Comparison of ENCODE assay signal across 8 cellular contexts in genomic region chr17:77445908-77446535, GRCh38.
DNase-seq lines count a peak whose midpoint lies in the region; FAIRE-seq and TF ChIP-seq lines count a peak whose summit lies in the region.
"Had no signal": no experiment of that assay in that cellular context is flagged by ENCODE, and none has a peak within 500 bp of the region (broad histone marks: within the 10 kb centered on the region; RNA-seq: fewer than 3 reads in every experiment).

No MANE protein-coding gene starts in this region.

- no peak overlapping the region for H2BK12ac ChIP-seq in H9 (ENCODE audit: insufficient read length, low read depth, low read length)

- H3K18ac ChIP-seq in H9 (ENCODE audit: insufficient read length, low read depth, low read length): no peak overlapping the region

- no peak overlapping the region for H2BK15ac ChIP-seq in H9 (ENCODE audit: low read depth, low read length)

- no peak for TF ChIP-seq CTCF in H9 (conservative IDR thresholded peaks at IDR 0.05)
- TF ChIP-seq CTCF in progenitor cell of endocrine pancreas (IDR thresholded peaks at IDR 0.05; ENCODE audit: unreplicated experiment): no peak

- no peak for FAIRE-seq in GM12892 (lab: Jason Lieb, UNC)
- FAIRE-seq: keratinocyte had no signal

- no peak overlapping the region for H4K91ac ChIP-seq in H9 (ENCODE audit: insufficient read length, low read depth, low read length)

- no peak overlapping the region for H3K23ac ChIP-seq in H9 (ENCODE audit: insufficient read length, low read depth, low read length)

- WGBS in H9 (ENCODE audit: extremely low coverage, insufficient read length, low lambda C conversion rate): no CpG with 5 or more reads among the region's 14 CpGs

- H3K9me3 ChIP-seq in H9 (ENCODE audit: control insufficient read depth, low read depth, low read length): no peaks in the 10 kb centered on the region

- no peak overlapping the region for H2AFZ ChIP-seq in H9 (ENCODE audit: low read length)

- H3K9me3 Mint-ChIP-seq in H9: no peaks in the 10 kb centered on the region; a peak in 1 of 5 replicates
- H3K9me3 Mint-ChIP-seq in progenitor cell of endocrine pancreas (ENCODE audit: low read depth): no peaks in the 10 kb centered on the region

- no peak overlapping the region for H2AK5ac ChIP-seq in H9 (ENCODE audit: insufficient read length, low read length)

- H3K27me3 ChIP-seq in H9 (ENCODE audit: insufficient read depth, low read length): no peaks in the 10 kb centered on the region

- no peak overlapping the region for H4K8ac ChIP-seq in H9 (replicated peaks; ENCODE audit: insufficient read length, low read depth, low read length)

- 0 out of 2 replicates have a peak, but pooled peaks cover 2% of the 10 kb centered on the region for H3K4me1 ChIP-seq in H9 (ENCODE audit: insufficient read depth, low read length)

- peaks cover 27 to 35% of the 10 kb centered on the region in 2 experiments for H3K4me1 Mint-ChIP-seq in H9
- H3K4me1 Mint-ChIP-seq in progenitor cell of endocrine pancreas (ENCODE audit: low read depth): peaks cover 41% of the 10 kb centered on the region

- no peak overlapping the region for H3K9ac ChIP-seq in H9 (ENCODE audit: extremely low read depth, insufficient read length, low read length)

- H4K20me1 ChIP-seq in H9 (ENCODE audit: control insufficient read depth, insufficient read depth, insufficient read length): peaks cover 3% of the 10 kb centered on the region

- H3K14ac ChIP-seq in H9 (ENCODE audit: insufficient read depth, low read length): no peak overlapping the region

- H3K4me3 Mint-ChIP-seq in H9 (no peak overlapping the region), progenitor cell of endocrine pancreas (ENCODE audit: low read depth) (no peak overlapping the region)

- H2BK20ac ChIP-seq in H9 (ENCODE audit: low read depth, low read length, poor library complexity, severe bottlenecking): no peak overlapping the region

- no peak overlapping the region for H2BK120ac ChIP-seq in H9 (ENCODE audit: low read depth, low read length, poor library complexity, severe bottlenecking)

- H3K36me3 Mint-ChIP-seq in H9 (ENCODE audit: insufficient read depth in 1 of 3, low read depth in 3 of 3) (peaks cover 0 to 2% (median 0%) of the 10 kb centered on the region in 3 experiments; a peak in 3 of 7 replicates), progenitor cell of endocrine pancreas (ENCODE audit: insufficient read depth) (peaks cover 2% of the 10 kb centered on the region)

- DNase-seq in H9: no peak
- peak; percentile 40 for DNase-seq in RPMI8226
- peak; percentile 48 for DNase-seq in effector CD4-positive, alpha-beta T cell
- DNase-seq in progenitor cell of endocrine pancreas (ENCODE audit: low spot score, unreplicated experiment): no peak
- DNase-seq in GM12892 (ENCODE audit: insufficient read length): no peak
- DNase-seq in putamen (ENCODE audit: low spot score): no peak
- DNase-seq in NCI-H1048 (lab: John Stamatoyannopoulos, UW): no peak

- no peak overlapping the region for H4K5ac ChIP-seq in H9 (ENCODE audit: insufficient read length, low read depth, low read length)

- H3K23me2 ChIP-seq in H9 (ENCODE audit: insufficient read length, low read depth, low read length, poor library complexity, severe bottlenecking): peaks cover 6% of the 10 kb centered on the region

- H3K79me1 ChIP-seq in H9 (ENCODE audit: insufficient read depth, low read depth, low read length, poor library complexity, severe bottlenecking): no peaks in the 10 kb centered on the region

- no peak overlapping the region for H3K27ac ChIP-seq in H9 (ENCODE audit: insufficient read length, low read depth, low read length)

- no peak overlapping the region for H3K56ac ChIP-seq in H9 (ENCODE audit: insufficient read length, low read depth, low read length)

- no peak overlapping the region for H3K4me2 ChIP-seq in H9 (ENCODE audit: insufficient read depth, insufficient read length, low read length)

- no peak overlapping the region for H3T11ph ChIP-seq in H9 (ENCODE audit: low read length)

- TF ChIP-seq POLR2A in GM12892 (IDR thresholded peaks at IDR 0.05; ENCODE audit: low read depth, low read length): no peak; the same call in 1 of the 2 replicates

- H3K27ac Mint-ChIP-seq in H9 (peak overlapping the region in 2 of 3 experiments; percentile 44 to 48; a peak in 1 of 7 replicates), progenitor cell of endocrine pancreas (peak overlapping the region; percentile 80)

- H3K4ac ChIP-seq in H9 (ENCODE audit: low read depth, low read length): no peak overlapping the region

- H2BK5ac ChIP-seq in H9 (ENCODE audit: insufficient read length, low read length): no peak overlapping the region

- H3K79me2 ChIP-seq in H9 (ENCODE audit: insufficient read depth, low read length): no peaks in the 10 kb centered on the region; the same call in 1 of the 2 replicates

- H3K27me3 Mint-ChIP-seq in H9 (ENCODE audit: low read depth) (no peaks in the 10 kb centered on the region; the same call in 1 of the 2 replicates), progenitor cell of endocrine pancreas (no peaks in the 10 kb centered on the region)

Comparison
In these comparisons a context has a peak if more than half of its experiments do, and no peak if none do; other contexts are left out.
1. DNase-seq: peak in RPMI8226 (single experiment) and effector CD4-positive, alpha-beta T cell (single experiment); none in H9 (single experiment), progenitor cell of endocrine pancreas (single experiment), GM12892 (single experiment), putamen (single experiment) and NCI-H1048 (single experiment).